Comparison of ENCODE assay signal across 3 cellular contexts in genomic region chr16:8669481-8669880, GRCh38.
"Had no signal": no experiment of that assay in that cellular context is flagged by ENCODE, and none has a peak within 500 bp of the region (broad histone marks: within the 10 kb centered on the region; RNA-seq: fewer than 3 reads in every experiment).

No MANE protein-coding gene starts in this region.

- H3K4me3 ChIP-seq: GM12878 had no signal

- DNase-seq: GDM1, GF-D8 had no signal
